ENCODE assay signal across 1 cellular context in genomic region chr7:99616359-99617186, GRCh38.
TF ChIP-seq lines count a peak whose summit lies in the region.

Gene ZSCAN25 (plus strand): TSS chr7:99616946. CDS start chr7:99619607, 2,661 bp downstream.

TF ChIP-seq in K562, 482 proteins besides CTCF, POLR2A, EP300 and RAD21 (continued from another document and continues in another):
- TF ChIP-seq ZBTB40 (IDR thresholded peaks at IDR 0.05) (peak; percentile 99), ZBTB40 (CRISPR knock-in tag; IDR thresholded peaks at IDR 0.05) (no peak), ZNF263 (CRISPR knock-in tag; IDR thresholded peaks at IDR 0.05; ENCODE audit: borderline replicate concordance) (peak; percentile 39; the same call in 1 of the 2 replicates), POLR2AphosphoS5 (IDR thresholded peaks at IDR 0.05; ENCODE audit: control insufficient read depth, insufficient read depth, low read depth, low read length) (peak; percentile 96), SP1 (CRISPR knock-in tag; IDR thresholded peaks at IDR 0.05) (peak; percentile 92), HOMEZ (CRISPR knock-in tag; IDR thresholded peaks at IDR 0.05) (no peak), SMC3 (conservative IDR thresholded peaks at IDR 0.05; ENCODE audit: insufficient read depth, low read depth, low read length) (0 out of 2 replicates have a peak, but pooled peaks have one; percentile 26), FOS (IDR thresholded peaks at IDR 0.05; ENCODE audit: extremely low read depth, insufficient read length) (no peak), ZNF75A (CRISPR knock-in tag; IDR thresholded peaks at IDR 0.05) (no peak; the same call in 1 of the 2 replicates), PKNOX1 (IDR thresholded peaks at IDR 0.05) (peak; percentile 67), CBX2 (IDR thresholded peaks at IDR 0.05; ENCODE audit: insufficient read depth, low read length, poor library complexity, severe bottlenecking) (no peak), NFE2L1 (tag; IDR thresholded peaks at IDR 0.05; ENCODE audit: borderline replicate concordance, low read depth) (no peak), HNRNPLL (IDR thresholded peaks at IDR 0.05; ENCODE audit: low read depth, low read length, poor library complexity, severe bottlenecking) (peak; percentile 76), SLC30A9 (CRISPR knock-in tag; IDR thresholded peaks at IDR 0.05) (no peak), CLOCK (CRISPR knock-in tag; IDR thresholded peaks at IDR 0.05; ENCODE audit: borderline replicate concordance) (no peak), SRF (CRISPR knock-in tag; IDR thresholded peaks at IDR 0.05) (peak in 1 of 2 experiments; percentile 73; a peak in 2 of 4 replicates), RBM39 (optimal IDR thresholded peaks at IDR 0.05; ENCODE audit: low read depth, low read length) (no peak), ERF (CRISPR knock-in tag; IDR thresholded peaks at IDR 0.05) (0 out of 2 replicates have a peak, but pooled peaks have one; percentile 49), TEAD1 (CRISPR knock-in tag; IDR thresholded peaks at IDR 0.05) (peak; percentile 58 to 79; a peak in 3 of 4 replicates), ESRRB (CRISPR knock-in tag; IDR thresholded peaks at IDR 0.05; ENCODE audit: borderline replicate concordance) (no peak), E2F5 (CRISPR knock-in tag; IDR thresholded peaks at IDR 0.05) (peak; percentile 92; the same call in 1 of the 2 replicates), EZH2 (IDR thresholded peaks at IDR 0.05; ENCODE audit: borderline replicate concordance, low read depth, low read length) (no peak), ZNF121 (CRISPR knock-in tag; conservative IDR thresholded peaks at IDR 0.05) (no peak), DMBX1 (CRISPR knock-in tag; IDR thresholded peaks at IDR 0.05; ENCODE audit: borderline replicate concordance) (no peak), CREB3L1 (IDR thresholded peaks at IDR 0.05; ENCODE audit: borderline replicate concordance, low read depth) (peak; percentile 95), ARID2 (IDR thresholded peaks at IDR 0.05) (peak; percentile 33; the same call in 1 of the 2 replicates), CXXC5 (CRISPR knock-in tag; IDR thresholded peaks at IDR 0.05) (peak; percentile 98), KLF16 (IDR thresholded peaks at IDR 0.05) (peak; percentile 54; the same call in 1 of the 2 replicates), ATF3 (IDR thresholded peaks at IDR 0.05) (no peak; the same call in 1 of the 2 replicates), ATF3 (CRISPR knock-in tag; conservative IDR thresholded peaks at IDR 0.05) (peak; percentile 59; the same call in 1 of the 2 replicates), MEF2A (IDR thresholded peaks at IDR 0.05; ENCODE audit: control insufficient read depth, low read depth, low read length) (peak; percentile 62; the same call in 1 of the 2 replicates), SUPT5H (IDR thresholded peaks at IDR 0.05) (peak; percentile 97), ELK3 (CRISPR knock-in tag; IDR thresholded peaks at IDR 0.05) (no peak), ILF3 (IDR thresholded peaks at IDR 0.05; ENCODE audit: borderline replicate concordance) (no peak; the same call in 1 of the 2 replicates), SAP30 (IDR thresholded peaks at IDR 0.05; ENCODE audit: borderline replicate concordance, insufficient read depth, low read depth, low read length, poor library complexity, severe bottlenecking) (peak; percentile 51), CHD4 (IDR thresholded peaks at IDR 0.05; ENCODE audit: insufficient read depth, insufficient replicate concordance, low read depth, low read length, poor library complexity, severe bottlenecking) (peak; percentile 47), TRIM24 (IDR thresholded peaks at IDR 0.05) (peak; percentile 66 to 76; a peak in 3 of 4 replicates), ZBTB43 (CRISPR knock-in tag; IDR thresholded peaks at IDR 0.05) (peak; percentile 91), DIDO1 (tag; IDR thresholded peaks at IDR 0.05; ENCODE audit: low read depth) (peak; percentile 92), TBP (optimal IDR thresholded peaks at IDR 0.05; ENCODE audit: low read depth, low read length) (peak; percentile 84), KDM1A (IDR thresholded peaks at IDR 0.05) (peak; percentile 87 to 95), PHF8 (IDR thresholded peaks at IDR 0.05; ENCODE audit: borderline replicate concordance, low read length) (peak; percentile 97)
